Comparison of ENCODE assay signal across 28 cellular contexts in genomic region chr15:73807865-73808264, GRCh38.
"Had no signal": no experiment of that assay in that cellular context is flagged by ENCODE, and none has a peak within 500 bp of the region (broad histone marks: within the 10 kb centered on the region; RNA-seq: fewer than 3 reads in every experiment).

No MANE protein-coding gene starts in this region.

- H3K4me3 ChIP-seq: colonic mucosa, esophagus squamous epithelium, gastrocnemius medialis, heart right ventricle, left lung, lower lobe of right lung, mucosa of descending colon had no signal

- H3K27ac Mint-ChIP-seq: dendritic cell treated with granulocyte-macrophage colony-stimulating factor and Interleukin-4, amounts not matched to agents 40 ng/mL and 50 ng/mL, for 4 days; effector memory CD8-positive, alpha-beta T cell; endodermal cell; mesothelial cell of epicardium had no signal

- H3K27me3 ChIP-seq: colonic mucosa, gastrocnemius medialis, heart right ventricle had no signal

- H3K4me3 Mint-ChIP-seq: dendritic cell treated with granulocyte-macrophage colony-stimulating factor and Interleukin-4, amounts not matched to agents 40 ng/mL and 50 ng/mL, for 4 days; effector memory CD8-positive, alpha-beta T cell; endodermal cell; mesothelial cell of epicardium; naive B cell had no signal

- H3K36me3 ChIP-seq: colonic mucosa, esophagus squamous epithelium, gastrocnemius medialis, heart right ventricle, left lung, lower lobe of right lung had no signal

- H3K9me3 ChIP-seq: colonic mucosa, esophagus squamous epithelium, gastrocnemius medialis, heart right ventricle, left lung, lower lobe of right lung, mucosa of descending colon had no signal

- ATAC-seq: effector memory CD8-positive, alpha-beta T cell; esophagus mucosa; gastrocnemius medialis; heart right ventricle; left cardiac atrium; left lung; left ventricle myocardium superior; lower lobe of right lung; mucosa of descending colon had no signal

- H3K9me3 Mint-ChIP-seq: dendritic cell treated with granulocyte-macrophage colony-stimulating factor and Interleukin-4, amounts not matched to agents 40 ng/mL and 50 ng/mL, for 4 days; effector memory CD8-positive, alpha-beta T cell; endodermal cell; mesothelial cell of epicardium; naive B cell had no signal

- H3K27ac ChIP-seq: colonic mucosa, epithelial cell of prostate, esophagus squamous epithelium, gastrocnemius medialis, heart right ventricle, left lung, lower lobe of right lung had no signal

- FAIRE-seq: endometrium, islet of Langerhans, keratinocyte had no signal

- H3K4me1 Mint-ChIP-seq: naive B cell had no signal

- H3K36me3 Mint-ChIP-seq: mesothelial cell of epicardium, naive B cell had no signal

- H3K4me1 ChIP-seq: colonic mucosa, left lung, lower lobe of right lung had no signal

- DNase-seq: colonic mucosa; cortex of kidney; effector CD8-positive, alpha-beta T cell; effector memory CD8-positive, alpha-beta T cell; endodermal cell; erythroblast; esophagus squamous epithelium; foreskin fibroblast; foreskin melanocyte; gastrocnemius medialis; glutamatergic neuron; head of caudate nucleus; heart right ventricle; hippocampal formation; left cardiac atrium; left lung; left ventricle myocardium superior; lower lobe of right lung; mesenchymal stem cell; mucosa of descending colon; naive B cell had no signal
